ENCODE assay signal across 20 cellular contexts in the genomic region with DNA sequence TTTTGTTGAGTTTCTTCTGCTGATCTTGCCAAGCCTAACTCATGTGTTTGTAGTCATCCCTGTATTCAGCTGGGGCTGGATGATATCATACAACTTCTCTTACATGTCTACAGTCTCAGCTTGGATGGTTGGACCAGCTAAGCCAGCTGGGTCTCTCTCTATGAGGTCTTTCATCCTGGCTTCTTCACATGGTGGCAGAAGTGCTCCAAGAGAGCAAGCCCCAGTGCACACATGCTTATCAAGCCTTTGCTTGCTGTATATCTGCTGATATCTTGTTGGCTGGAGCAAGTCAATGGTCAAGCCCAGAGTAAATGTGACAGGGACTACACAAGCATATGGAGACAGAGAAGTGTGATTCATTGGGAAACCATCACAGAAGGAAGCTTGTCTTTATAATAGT. TPM values are rescaled to one million over a fixed set of nuclear protein-coding genes. Genes with fewer than 3 reads are reported as not detected.
A peak's percentile ranks its signal among the peaks of the same experiment; 100 is the strongest.
DNase-seq lines count a peak whose midpoint lies in the region; ATAC-seq and TF ChIP-seq lines count a peak whose summit lies in the region.
"Had no signal": no experiment of that assay in that cellular context is flagged by ENCODE, and none has a peak within 500 bp of the region (broad histone marks: within the 10 kb centered on the region; RNA-seq: fewer than 3 reads in every experiment).

No MANE protein-coding gene starts in this region.

- H3K36me3 ChIP-seq in Caco-2 (ENCODE audit: control insufficient read depth, insufficient read depth, low read length) (no peaks in the 10 kb centered on the region), endodermal cell (ENCODE audit: control insufficient read depth, insufficient read depth, low read length) (no peaks in the 10 kb centered on the region), spleen (no peaks in the 10 kb centered on the region)
- H3K36me3 ChIP-seq: BLaER1, MG63 had no signal

- peak; percentile 54 for ATAC-seq in GM18498 (IDR thresholded peaks at IDR 0.05; ENCODE audit: unreplicated experiment)
- no peak for ATAC-seq in stimulated activated naive CD8-positive, alpha-beta T cell treated with anti-CD3 and anti-CD28 coated beads, Interleukin-15, Interleukin-2, amounts not matched to agents 100 U/mL and 50 U/mL, for 24 hours
- no peak for ATAC-seq in GM21423 (IDR thresholded peaks at IDR 0.05; ENCODE audit: unreplicated experiment)
- no peak for ATAC-seq in GM19023 (IDR thresholded peaks at IDR 0.05; ENCODE audit: unreplicated experiment)
- ATAC-seq: GM23338, HCT116, Panc1, T-cell had no signal

- H3K27me3 ChIP-seq in Caco-2 (replicated peaks; ENCODE audit: control insufficient read depth, insufficient read depth, low read length): no peaks in the 10 kb centered on the region
- no peaks in the 10 kb centered on the region for H3K27me3 ChIP-seq in endodermal cell (ENCODE audit: control insufficient read depth, insufficient read depth, low read length, poor library complexity, severe bottlenecking)
- no peaks in the 10 kb centered on the region for H3K27me3 ChIP-seq in spleen (replicated peaks in 1 of 7)
- H3K27me3 ChIP-seq: BLaER1, MG63 had no signal

- no peaks in the 10 kb centered on the region for H3K9me3 Mint-ChIP-seq in Caco-2 (ENCODE audit: unreplicated experiment)
- peaks cover 2% of the 10 kb centered on the region for H3K9me3 Mint-ChIP-seq in endodermal cell
- H3K9me3 Mint-ChIP-seq: GM23338, T-cell had no signal

- H3K4me3 Mint-ChIP-seq in Caco-2 (ENCODE audit: unreplicated experiment): no peak overlapping the region
- H3K4me3 Mint-ChIP-seq in endodermal cell: no peak overlapping the region
- H3K4me3 Mint-ChIP-seq: CD4-positive, alpha-beta memory T cell; GM23338; T-cell had no signal

- no peaks in the 10 kb centered on the region for H3K27me3 Mint-ChIP-seq in Caco-2 (ENCODE audit: insufficient read depth, unreplicated experiment)
- no peaks in the 10 kb centered on the region for H3K27me3 Mint-ChIP-seq in endodermal cell (ENCODE audit: insufficient read depth)

- H3K36me3 Mint-ChIP-seq in Caco-2 (ENCODE audit: insufficient read depth, unreplicated experiment) (no peaks in the 10 kb centered on the region), endodermal cell (ENCODE audit: low read depth) (no peaks in the 10 kb centered on the region)
- H3K36me3 Mint-ChIP-seq: CD4-positive, alpha-beta memory T cell; T-cell had no signal

- intact Hi-C loops in Caco-2 (cut with micrococcal nuclease; ENCODE audit: unreplicated experiment) (loop anchor here (5.0 kb wide), 1 partner anchor 147 kb away; the partner anchor contains the start of gene RABGGTB), spleen (cut with DNase I; ENCODE audit: low total_unique reads) (no loop called here)

- POLR2A ChIA-PET in Caco-2 (lab: Charles Lee): no interaction called here

- BruUV-seq in Caco-2 (replicated peaks; lab: Mats Ljungman, UMichigan): no TSS peak

- TF ChIP-seq CTCF in Caco-2 (IDR thresholded peaks at IDR 0.05; ENCODE audit: insufficient read depth in 1 of 2, low read depth in 1 of 2, low read length in 1 of 2, severe bottlenecking in 1 of 2, unreplicated experiment in 1 of 2) (no peak), endodermal cell (conservative IDR thresholded peaks at IDR 0.05) (no peak), spleen (IDR thresholded peaks at IDR 0.05 in 8 of 11, conservative IDR thresholded peaks at IDR 0.05 in 3 of 11) (no peak)

- H3K9ac ChIP-seq in endodermal cell (ENCODE audit: extremely low read depth, low read length, poor library complexity, severe bottlenecking): no peak overlapping the region
- H3K9ac ChIP-seq: BLaER1 had no signal

- H3K9me3 ChIP-seq in Caco-2 (no peaks in the 10 kb centered on the region), endodermal cell (ENCODE audit: control insufficient read depth, low read length) (peaks cover 6% of the 10 kb centered on the region), spleen (no peaks in the 10 kb centered on the region)
- H3K9me3 ChIP-seq: BLaER1, MG63 had no signal

- no peak overlapping the region for H3K27ac ChIP-seq in endodermal cell (ENCODE audit: low read depth, low read length)
- H3K27ac ChIP-seq in spleen: no peak overlapping the region
- H3K27ac ChIP-seq: BLaER1 had no signal

- DNase-seq in Caco-2 (peak; percentile 2 to 38), OCI-M1 (lab: John Stamatoyannopoulos, UW) (peak; percentile 68), endodermal cell (peak; percentile 48), spleen (no peak)
- DNase-seq in stimulated activated naive CD8-positive, alpha-beta T cell treated with anti-CD3 and anti-CD28 coated beads, Interleukin-15, Interleukin-2, amounts not matched to agents 100 U/mL and 50 U/mL, for 24 hours: no peak
- DNase-seq: CD4-positive, alpha-beta memory T cell; MG63; NCI-H1417; NCI-H1694 treated with DMSO at 0.1 percent for 48 hours; NCI-H2081 treated with DMSO at 0.1 percent for 48 hours; NCI-H69; SIG-M5; T-cell had no signal

- no peak for TF ChIP-seq POLR2A in spleen (IDR thresholded peaks at IDR 0.05)

- no peaks in the 10 kb centered on the region for H3K4me1 ChIP-seq in Caco-2
- peaks cover 10% of the 10 kb centered on the region for H3K4me1 ChIP-seq in endodermal cell (ENCODE audit: control insufficient read depth, insufficient read depth, low read length)
- no peaks in the 10 kb centered on the region for H3K4me1 ChIP-seq in spleen
- H3K4me1 ChIP-seq: BLaER1 had no signal

- CTCF ChIA-PET in Caco-2 (lab: Charles Lee): no interaction called here

- no peaks in the 10 kb centered on the region for H3K4me1 Mint-ChIP-seq in Caco-2 (ENCODE audit: low read depth, unreplicated experiment)
- peaks cover 12% of the 10 kb centered on the region for H3K4me1 Mint-ChIP-seq in endodermal cell
- H3K4me1 Mint-ChIP-seq: CD4-positive, alpha-beta memory T cell; GM23338; T-cell had no signal

- H3K27ac Mint-ChIP-seq in Caco-2 (ENCODE audit: unreplicated experiment) (no peak overlapping the region), endodermal cell (no peak overlapping the region)
- H3K27ac Mint-ChIP-seq: CD4-positive, alpha-beta memory T cell; GM23338; T-cell had no signal

- no peak overlapping the region for H3K4me3 ChIP-seq in Caco-2 (ENCODE audit: low read depth, low read length)
- H3K4me3 ChIP-seq in endodermal cell (ENCODE audit: low read length): peak overlapping the region; percentile 50
- no peak overlapping the region for H3K4me3 ChIP-seq in spleen
- H3K4me3 ChIP-seq: BLaER1, GM23338, MG63 had no signal

RNA-seq across cellular contexts. Expression of gene SLC44A5, which starts 29.2 kb away (rescaled TPM):
- 12.0 and 13.6 TPM in 2 replicates for total RNA-seq in Caco-2 (2022)
- 10 to 100 TPM in 1 of 2 donors, 1 to 10 TPM in 1; 4.6 to 10.0 TPM for total RNA-seq in endodermal cell
- 13.1 TPM for polyA plus RNA-seq in endodermal cell (2013, experiment 1 of 2)
- polyA plus RNA-seq in endodermal cell (2013, experiment 2 of 2): 11.3 TPM
- 1 to 10 TPM in 3 of 7 donors, under 1 TPM in 4; 0.28 to 4.0 (median 0.98) TPM for total RNA-seq in spleen
- polyA plus RNA-seq in spleen: 1 to 10 TPM in 1 of 3 donors, under 1 TPM in 2; 0.30 to 1.2 (median 0.76) TPM

Comparison
In these comparisons a context has a peak if more than half of its experiments do, and no peak if none do; other contexts are left out.
1. DNase-seq: peak in Caco-2 (2 of 2), OCI-M1 (single experiment) and endodermal cell (single experiment); none in stimulated activated naive CD8-positive, alpha-beta T cell treated with anti-CD3 and anti-CD28 coated beads, Interleukin-15, Interleukin-2, amounts not matched to agents 100 U/mL and 50 U/mL, for 24 hours (single experiment) and spleen (single experiment).